Comparison of ENCODE assay signal across 8 cellular contexts in genomic region chr7:131859162-131859821, GRCh38.
DNase-seq lines count a peak whose midpoint lies in the region; ATAC-seq and TF ChIP-seq lines count a peak whose summit lies in the region.

No MANE protein-coding gene starts in this region.

- H3K4me3 Mint-ChIP-seq in type B pancreatic cell: no peak overlapping the region

- H2AFZ ChIP-seq in neuronal stem cell (ENCODE audit: low read length): no peak overlapping the region

- H3K36me3 ChIP-seq in BE2C (no peaks in the 10 kb centered on the region), neuronal stem cell (replicated peaks in 1 of 2; ENCODE audit: control insufficient read depth in 2 of 2, insufficient read depth in 2 of 2, low read length in 2 of 2) (no peaks in the 10 kb centered on the region)

- ATAC-seq in GM18520 (IDR thresholded peaks at IDR 0.05; ENCODE audit: unreplicated experiment): peak; percentile 67
- ATAC-seq in HG03103 (IDR thresholded peaks at IDR 0.05; ENCODE audit: low read depth, unreplicated experiment): peak; percentile 87

- peak; percentile 99 for TF ChIP-seq CTCF in BE2C (IDR thresholded peaks at IDR 0.05; ENCODE audit: low read depth, low read length)
- TF ChIP-seq CTCF in fibroblast of villous mesenchyme (IDR thresholded peaks at IDR 0.05; ENCODE audit: insufficient read depth, low read depth, low read length): peak; percentile 98
- peak; percentile 90 for TF ChIP-seq CTCF in type B pancreatic cell (conservative IDR thresholded peaks at IDR 0.05)

- no CpG with 5 or more reads among the region's 6 CpGs for WGBS in neuronal stem cell (ENCODE audit: extremely low coverage in 2 of 2, insufficient read length in 2 of 2, insufficient replicate concordance in 1 of 2), 2 donors

- H3K4me1 Mint-ChIP-seq in type B pancreatic cell (ENCODE audit: unreplicated experiment): no peaks in the 10 kb centered on the region

- H3K14ac ChIP-seq in neuronal stem cell (ENCODE audit: low read length): no peak overlapping the region

- DNase-seq in BE2C (peak; percentile 78), NCI-H82 (lab: John Stamatoyannopoulos, UW) (peak; percentile 85), activated T-cell treated with anti-CD3 and anti-CD28 coated beads for 24 hours (ENCODE audit: low read depth) (peak; percentile 14), fibroblast of villous mesenchyme (ENCODE audit: low read depth) (peak; percentile 53), neuronal stem cell (ENCODE audit: low spot score) (peak; percentile 62), type B pancreatic cell (ENCODE audit: extremely low spot score, unreplicated experiment) (no peak)

- peak overlapping the region; percentile 43 for H3K27ac ChIP-seq in neuronal stem cell (replicated peaks; ENCODE audit: low read length)

- H3K27me3 ChIP-seq in BE2C (no peaks in the 10 kb centered on the region), neuronal stem cell (ENCODE audit: control insufficient read depth in 3 of 3, insufficient read depth in 3 of 3, low read depth in 1 of 3, low read length in 3 of 3) (no peaks in the 10 kb centered on the region)

- H2BK120ac ChIP-seq in neuronal stem cell (ENCODE audit: low read depth, low read length): no peak overlapping the region

- no peak overlapping the region for H3K18ac ChIP-seq in neuronal stem cell (ENCODE audit: low read length)

- H4K8ac ChIP-seq in neuronal stem cell (ENCODE audit: low read depth, low read length): no peak overlapping the region

- no peak overlapping the region for H3K4me2 ChIP-seq in neuronal stem cell (ENCODE audit: insufficient read depth, low read length, poor library complexity, severe bottlenecking)

- no peak overlapping the region for H2BK5ac ChIP-seq in neuronal stem cell (ENCODE audit: low read length)

- H3K4ac ChIP-seq in neuronal stem cell (ENCODE audit: low read length): no peak overlapping the region

- H3K27ac Mint-ChIP-seq in type B pancreatic cell: no peak overlapping the region

- no peaks in the 10 kb centered on the region for H3K9me3 Mint-ChIP-seq in type B pancreatic cell

- H3K23ac ChIP-seq in neuronal stem cell (ENCODE audit: low read depth, low read length, poor library complexity): no peak overlapping the region

- H2BK12ac ChIP-seq in neuronal stem cell (ENCODE audit: low read length): no peak overlapping the region

- H3K4me1 ChIP-seq in BE2C: no peaks in the 10 kb centered on the region
- H3K4me1 ChIP-seq in neuronal stem cell (ENCODE audit: control insufficient read depth in 2 of 2, insufficient read depth in 1 of 2, low read depth in 1 of 2, low read length in 2 of 2): peaks cover 0 to 2% of the 10 kb centered on the region in 2 donors

- H3K9me3 ChIP-seq in BE2C (no peaks in the 10 kb centered on the region), neuronal stem cell (replicated peaks in 1 of 2; ENCODE audit: control insufficient read depth in 2 of 2, insufficient read depth in 1 of 2, low read depth in 1 of 2, low read length in 2 of 2) (peaks cover 0 to 2% of the 10 kb centered on the region in 2 donors)

- no peak overlapping the region for H4K91ac ChIP-seq in neuronal stem cell (ENCODE audit: low read depth, low read length, poor library complexity)

- no peak overlapping the region for H3K9ac ChIP-seq in neuronal stem cell (ENCODE audit: low read depth, low read length, poor library complexity)

- H3K4me3 ChIP-seq in BE2C (ENCODE audit: low read depth, low read length) (0 out of 2 replicates have a peak overlapping the region, but pooled peaks have one; percentile 7), fibroblast of villous mesenchyme (ENCODE audit: low read depth, low read length) (no peak overlapping the region), neuronal stem cell (ENCODE audit: low read length in 2 of 2) (no peak overlapping the region)

- H2AK5ac ChIP-seq in neuronal stem cell (ENCODE audit: low read depth, low read length): no peak overlapping the region

- no peak overlapping the region for H2BK15ac ChIP-seq in neuronal stem cell (ENCODE audit: low read length)

- H3K27me3 Mint-ChIP-seq in type B pancreatic cell: peaks cover 30% of the 10 kb centered on the region

- no peaks in the 10 kb centered on the region for H3K79me1 ChIP-seq in neuronal stem cell (ENCODE audit: low read depth, low read length)

- no peaks in the 10 kb centered on the region for H3K36me3 Mint-ChIP-seq in type B pancreatic cell
